Comparison of ENCODE assay signal across 7 cellular contexts in the genomic region with DNA sequence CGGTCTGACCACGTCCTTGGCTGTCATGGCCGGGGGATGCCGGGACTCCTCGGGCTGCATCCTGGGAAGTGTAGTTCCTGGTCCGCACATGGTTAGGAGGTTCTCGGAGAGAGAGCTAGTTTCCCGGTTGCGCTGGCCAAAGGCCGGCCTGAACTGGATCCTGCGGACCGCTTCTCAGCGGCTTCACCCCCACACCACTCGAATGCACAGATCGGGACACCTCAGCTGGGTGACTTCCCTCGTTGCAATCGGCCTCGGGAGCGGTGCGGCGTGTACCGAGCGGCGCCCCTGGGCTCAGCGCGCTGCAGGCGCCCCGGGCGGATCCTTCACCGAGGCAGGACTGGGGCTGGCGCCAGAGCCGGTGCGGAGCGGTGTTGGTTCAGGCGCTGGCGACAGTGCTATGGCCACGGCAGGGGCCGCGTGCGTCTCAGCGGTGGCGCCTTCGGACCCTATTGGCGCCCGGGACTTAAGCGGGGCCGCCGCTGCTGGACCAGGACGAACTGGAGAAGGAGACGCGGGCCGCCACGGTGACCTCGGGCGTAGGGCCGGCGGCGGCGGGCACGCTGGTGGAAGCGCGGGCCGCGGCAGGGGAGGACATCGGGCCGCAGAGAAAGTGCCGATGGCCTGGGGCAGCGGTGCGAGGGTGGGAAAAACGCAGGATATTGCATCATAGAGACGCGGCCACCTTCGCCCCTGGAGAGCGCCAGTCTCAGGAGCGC. TPM values are rescaled to one million over a fixed set of nuclear protein-coding genes. Genes with fewer than 3 reads are reported as not detected.
DNase-seq lines count a peak whose midpoint lies in the region; ATAC-seq, FAIRE-seq and TF ChIP-seq lines count a peak whose summit lies in the region.

No MANE protein-coding gene starts in this region.

- peak overlapping the region; percentile 20 to 62 (median 56) for H3K4me3 ChIP-seq in endothelial cell of umbilical vein (replicated peaks in 1 of 3; ENCODE audit: insufficient read depth in 1 of 3, low read depth in 1 of 3, low read length in 3 of 3)
- peak overlapping the region; percentile 66 for H3K4me3 ChIP-seq in mesodermal cell (ENCODE audit: extremely low read depth, insufficient read depth, low read length, poor library complexity, severe bottlenecking)

- peak overlapping the region; percentile 26 for H3K27ac ChIP-seq in endothelial cell of umbilical vein (ENCODE audit: insufficient read depth, low read depth, low read length)
- peak overlapping the region; percentile 96 for H3K27ac ChIP-seq in mesodermal cell (ENCODE audit: low read depth, low read length, severe bottlenecking)

- no peaks in the 10 kb centered on the region for H4K20me1 ChIP-seq in endothelial cell of umbilical vein (replicated peaks; ENCODE audit: control insufficient read depth, extremely low read depth, insufficient read depth, low read length)

- H3K4me2 ChIP-seq in endothelial cell of umbilical vein (ENCODE audit: insufficient read depth, low read length): peak overlapping the region; percentile 69

- peaks cover 9% of the 10 kb centered on the region for H3K36me3 Mint-ChIP-seq in activated CD8-positive, alpha-beta memory T cell treated with anti-CD3 and anti-CD28 coated beads, Interleukin-2, amount 10 ng/mL, durations not matched to agents 7 days and 5 days

- H3K4me1 Mint-ChIP-seq in activated CD8-positive, alpha-beta memory T cell treated with anti-CD3 and anti-CD28 coated beads, Interleukin-2, amount 10 ng/mL, durations not matched to agents 7 days and 5 days: peaks cover 24% of the 10 kb centered on the region

- H3K9me3 ChIP-seq in endothelial cell of umbilical vein (replicated peaks; ENCODE audit: control insufficient read depth, insufficient read depth, low read length) (no peaks in the 10 kb centered on the region), mesodermal cell (ENCODE audit: control insufficient read depth, low read length) (no peaks in the 10 kb centered on the region)

- ATAC-seq in HG03039 (IDR thresholded peaks at IDR 0.05; ENCODE audit: unreplicated experiment): peak; percentile 50
- ATAC-seq in activated CD8-positive, alpha-beta memory T cell treated with anti-CD3 and anti-CD28 coated beads, Interleukin-2, amount 10 ng/mL, durations not matched to agents 7 days and 5 days: peak; percentile 81

- H2AFZ ChIP-seq in endothelial cell of umbilical vein (ENCODE audit: low read depth, low read length): peak overlapping the region; percentile 26

- FAIRE-seq in endothelial cell of umbilical vein (lab: Jason Lieb, UNC): peak; percentile 88

- no peaks in the 10 kb centered on the region for H3K79me2 ChIP-seq in endothelial cell of umbilical vein (ENCODE audit: control insufficient read depth, insufficient read depth, low read length)

- peak; percentile 91 for DNase-seq in NCI-H82 (lab: John Stamatoyannopoulos, UW)
- peak; percentile 78 for DNase-seq in activated CD8-positive, alpha-beta memory T cell treated with anti-CD3 and anti-CD28 coated beads, Interleukin-2, amount 10 ng/mL, durations not matched to agents 7 days and 5 days
- DNase-seq in endothelial cell of umbilical vein (ENCODE audit: low read depth, low spot score): peak; percentile 77
- peak; percentile 33 for DNase-seq in stimulated activated CD8-positive, alpha-beta memory T cell treated with anti-CD3 and anti-CD28 coated beads, Interleukin-15, amount 100 ng/mL, for 24 hours (ENCODE audit: low read depth)

- peak overlapping the region; percentile 64 for H3K9ac ChIP-seq in endothelial cell of umbilical vein (replicated peaks; ENCODE audit: extremely low read depth, insufficient read depth, low read length)

- peak; percentile 88 for TF ChIP-seq POLR2A in endothelial cell of umbilical vein (IDR thresholded peaks at IDR 0.05; ENCODE audit: low read depth, low read length)

- dilution Hi-C loops in endothelial cell of umbilical vein (cut with MboI; ENCODE audit: extremely low pct_ligation_motif_present, low sequenced_read_pairs): no loop called here

- H3K36me3 ChIP-seq in endothelial cell of umbilical vein (ENCODE audit: control insufficient read depth in 2 of 2, extremely low read depth in 1 of 2, insufficient read depth in 2 of 2, low read length in 2 of 2): peaks cover 4 to 27% of the 10 kb centered on the region in 2 experiments
- peaks cover 53% of the 10 kb centered on the region for H3K36me3 ChIP-seq in mesodermal cell (ENCODE audit: control insufficient read depth, insufficient read depth, low read length)

- H3K27ac Mint-ChIP-seq in activated CD8-positive, alpha-beta memory T cell treated with anti-CD3 and anti-CD28 coated beads, Interleukin-2, amount 10 ng/mL, durations not matched to agents 7 days and 5 days: peak overlapping the region; percentile 89

- POLR2A ChIA-PET in endothelial cell of umbilical vein (lab: Charles Lee): no interaction called here

- TSS peak; percentile 17 for BruUV-seq in endothelial cell of umbilical vein (replicated peaks; lab: Mats Ljungman, UMichigan)

- H3K4me3 Mint-ChIP-seq in activated CD8-positive, alpha-beta memory T cell treated with anti-CD3 and anti-CD28 coated beads, Interleukin-2, amount 10 ng/mL, durations not matched to agents 7 days and 5 days: peak overlapping the region; percentile 84

- intact Hi-C loops in endothelial cell of umbilical vein (cut with micrococcal nuclease): loop anchor here (1.0 kb wide), 3 partner anchors 11 to 39 kb away; partner anchors contain the start of genes CFAP119 and RNF40

- no peaks in the 10 kb centered on the region for H3K27me3 ChIP-seq in endothelial cell of umbilical vein (ENCODE audit: control insufficient read depth in 2 of 2, insufficient read depth in 2 of 2, low read length in 2 of 2)

- no peaks in the 10 kb centered on the region for H3K9me3 Mint-ChIP-seq in activated CD8-positive, alpha-beta memory T cell treated with anti-CD3 and anti-CD28 coated beads, Interleukin-2, amount 10 ng/mL, durations not matched to agents 7 days and 5 days (ENCODE audit: low read depth)

- peak; percentile 1 for TF ChIP-seq CTCF in GM12873 (IDR thresholded peaks at IDR 0.05; ENCODE audit: insufficient read depth, low read depth, low read length, missing control alignments)
- no peak for TF ChIP-seq CTCF in endothelial cell of umbilical vein (IDR thresholded peaks at IDR 0.05; ENCODE audit: extremely low read depth in 1 of 2, insufficient read depth in 1 of 2, low read depth in 1 of 2, low read length in 2 of 2)

- H3K27me3 Mint-ChIP-seq in activated CD8-positive, alpha-beta memory T cell treated with anti-CD3 and anti-CD28 coated beads, Interleukin-2, amount 10 ng/mL, durations not matched to agents 7 days and 5 days: no peaks in the 10 kb centered on the region

- WGBS in mesodermal cell (ENCODE audit: insufficient coverage in 2 of 2), 2 experiments: 0 to 1% methylated on average over 69 to 70 of the region's 75 CpGs

- no peaks in the 10 kb centered on the region for H3K9me1 ChIP-seq in endothelial cell of umbilical vein (replicated peaks; ENCODE audit: control insufficient read depth, extremely low read depth, insufficient read depth, low read length)

- CTCF ChIA-PET in activated CD8-positive, alpha-beta memory T cell treated with anti-CD3 and anti-CD28 coated beads, Interleukin-2, amount 10 ng/mL, durations not matched to agents 7 days and 5 days (lab: Charles Lee): interaction anchor here (0.7 to 2.1 kb wide), 6 partner anchors 10 to 167 kb away, joined by 3 to 7 read pairs (median 4); no protein-coding TSS in a partner anchor
- CTCF ChIA-PET in endothelial cell of umbilical vein (lab: Charles Lee): interaction anchor here (1.0 to 1.1 kb wide), 3 partner anchors 36 to 166 kb away, joined by 3 to 6 read pairs (median 4); no protein-coding TSS in a partner anchor

- H3K4me1 ChIP-seq in endothelial cell of umbilical vein (ENCODE audit: control insufficient read depth, extremely low read depth, insufficient read depth, low read length) (peaks cover 8% of the 10 kb centered on the region), mesodermal cell (ENCODE audit: control insufficient read depth, insufficient read depth, low read length, poor library complexity, severe bottlenecking) (peaks cover 17% of the 10 kb centered on the region)

RNA-seq across cellular contexts. Expression of gene ZNF629, which starts 11.5 kb away (rescaled TPM):
- 1 to 10 TPM; 1.6 to 2.5 TPM for total RNA-seq in activated CD8-positive, alpha-beta memory T cell treated with anti-CD3 and anti-CD28 coated beads, Interleukin-2, amount 10 ng/mL, durations not matched to agents 7 days and 5 days
- 11.2 and 11.7 TPM in 2 replicates for total RNA-seq in endothelial cell of umbilical vein
- 5.2 and 5.6 TPM in 2 replicates for polyA plus RNA-seq in endothelial cell of umbilical vein
- 4.5 and 4.7 TPM in 2 replicates for polyA plus RNA-seq in endothelial cell of umbilical vein (2011; cell fraction: cytosol; rRNA removed)
- polyA plus RNA-seq in endothelial cell of umbilical vein (2011; cell fraction: nucleus; rRNA removed): 7.8 and 8.0 TPM in 2 replicates
- polyA plus RNA-seq in endothelial cell of umbilical vein (2012): 7.8 and 9.0 TPM in 2 replicates
- polyA minus RNA-seq in endothelial cell of umbilical vein: 6.0 and 6.6 TPM in 2 replicates
- 7.5 TPM for polyA minus RNA-seq in endothelial cell of umbilical vein (2011; cell fraction: cytosol; rRNA and poly(A)+ RNA removed)
- 5.1 and 7.2 TPM in 2 replicates for polyA minus RNA-seq in endothelial cell of umbilical vein (2011; cell fraction: nucleus; rRNA and poly(A)+ RNA removed)
- 19.6 TPM for polyA plus RNA-seq in mesodermal cell (2013, experiment 1 of 2)
- polyA plus RNA-seq in mesodermal cell (2013, experiment 2 of 2): 18.7 TPM

RNA-seq across cellular contexts. Expression of gene RNF40, which starts 13.4 kb away (rescaled TPM):
- 100 to 1,000 TPM; 103 to 106 TPM for total RNA-seq in activated CD8-positive, alpha-beta memory T cell treated with anti-CD3 and anti-CD28 coated beads, Interleukin-2, amount 10 ng/mL, durations not matched to agents 7 days and 5 days
- 97.0 and 102 TPM in 2 replicates for total RNA-seq in endothelial cell of umbilical vein
- 60.5 and 67.6 TPM in 2 replicates for polyA plus RNA-seq in endothelial cell of umbilical vein
- polyA plus RNA-seq in endothelial cell of umbilical vein (2011; cell fraction: cytosol; rRNA removed): 60.2 and 66.2 TPM in 2 replicates
- 134 and 176 TPM in 2 replicates for polyA plus RNA-seq in endothelial cell of umbilical vein (2011; cell fraction: nucleus; rRNA removed)
- polyA plus RNA-seq in endothelial cell of umbilical vein (2012): 66.5 and 76.5 TPM in 2 replicates
- polyA minus RNA-seq in endothelial cell of umbilical vein: 110 and 121 TPM in 2 replicates
- polyA minus RNA-seq in endothelial cell of umbilical vein (2011; cell fraction: cytosol; rRNA and poly(A)+ RNA removed): 57.5 TPM
- 50.0 and 55.9 TPM in 2 replicates for polyA minus RNA-seq in endothelial cell of umbilical vein (2011; cell fraction: nucleus; rRNA and poly(A)+ RNA removed)
- polyA plus RNA-seq in mesodermal cell (2013, experiment 1 of 2): 77.9 TPM
- polyA plus RNA-seq in mesodermal cell (2013, experiment 2 of 2): 66.5 TPM

RNA-seq across cellular contexts. Expression of gene CFAP119, which starts 13.7 kb away (rescaled TPM):
- total RNA-seq in activated CD8-positive, alpha-beta memory T cell treated with anti-CD3 and anti-CD28 coated beads, Interleukin-2, amount 10 ng/mL, durations not matched to agents 7 days and 5 days: 1 to 10 TPM; 4.1 to 4.6 TPM
- 6.5 and 7.2 TPM in 2 replicates for total RNA-seq in endothelial cell of umbilical vein
- 9.5 and 13.7 TPM in 2 replicates for polyA plus RNA-seq in endothelial cell of umbilical vein
- polyA plus RNA-seq in endothelial cell of umbilical vein (2011; cell fraction: cytosol; rRNA removed): 5.4 and 7.2 TPM in 2 replicates
- polyA plus RNA-seq in endothelial cell of umbilical vein (2011; cell fraction: nucleus; rRNA removed): 45.2 and 58.3 TPM in 2 replicates
- polyA plus RNA-seq in endothelial cell of umbilical vein (2012): 3.8 and 4.3 TPM in 2 replicates
- polyA minus RNA-seq in endothelial cell of umbilical vein: 2.6 and 3.1 TPM in 2 replicates
- polyA minus RNA-seq in endothelial cell of umbilical vein (2011; cell fraction: cytosol; rRNA and poly(A)+ RNA removed): 8.9 TPM
- 3.7 and 6.4 TPM in 2 replicates for polyA minus RNA-seq in endothelial cell of umbilical vein (2011; cell fraction: nucleus; rRNA and poly(A)+ RNA removed)
- 4.5 TPM for polyA plus RNA-seq in mesodermal cell (2013, experiment 1 of 2)
- polyA plus RNA-seq in mesodermal cell (2013, experiment 2 of 2): 5.3 TPM

RNA-seq across cellular contexts. Expression of gene PHKG2, which starts 27.3 kb away (rescaled TPM):
- total RNA-seq in activated CD8-positive, alpha-beta memory T cell treated with anti-CD3 and anti-CD28 coated beads, Interleukin-2, amount 10 ng/mL, durations not matched to agents 7 days and 5 days: 10 to 100 TPM; 45.8 to 46.5 TPM
- 33.0 and 34.1 TPM in 2 replicates for total RNA-seq in endothelial cell of umbilical vein
- 48.8 and 55.4 TPM in 2 replicates for polyA plus RNA-seq in endothelial cell of umbilical vein
- 24.1 and 26.9 TPM in 2 replicates for polyA plus RNA-seq in endothelial cell of umbilical vein (2011; cell fraction: cytosol; rRNA removed)
- polyA plus RNA-seq in endothelial cell of umbilical vein (2011; cell fraction: nucleus; rRNA removed): 135 and 139 TPM in 2 replicates
- 22.1 and 27.3 TPM in 2 replicates for polyA plus RNA-seq in endothelial cell of umbilical vein (2012)
- 36.8 and 40.1 TPM in 2 replicates for polyA minus RNA-seq in endothelial cell of umbilical vein
- polyA minus RNA-seq in endothelial cell of umbilical vein (2011; cell fraction: cytosol; rRNA and poly(A)+ RNA removed): 16.7 TPM
- 35.1 and 43.3 TPM in 2 replicates for polyA minus RNA-seq in endothelial cell of umbilical vein (2011; cell fraction: nucleus; rRNA and poly(A)+ RNA removed)
- 32.7 TPM for polyA plus RNA-seq in mesodermal cell (2013, experiment 1 of 2)
- polyA plus RNA-seq in mesodermal cell (2013, experiment 2 of 2): 27.0 TPM

Comparison
In these comparisons a context has a peak if more than half of its experiments do, and no peak if none do; other contexts are left out.
1. Peak in every context shown above with its lines: DNase-seq, ATAC-seq, H3K4me3 ChIP-seq and H3K27ac ChIP-seq.
2. DNase-seq: peak in every context shown above with its lines; median percentile 91 in NCI-H82; 78 in activated CD8-positive, alpha-beta memory T cell treated with anti-CD3 and anti-CD28 coated beads, Interleukin-2, amount 10 ng/mL, durations not matched to agents 7 days and 5 days; 77 in endothelial cell of umbilical vein; 33 in stimulated activated CD8-positive, alpha-beta memory T cell treated with anti-CD3 and anti-CD28 coated beads, Interleukin-15, amount 100 ng/mL, for 24 hours.